ENCODE assay signal across 13 cellular contexts in genomic region chr19:56142897-56143434, GRCh38. TPM values are rescaled to one million over a fixed set of nuclear protein-coding genes. Genes with fewer than 3 reads are reported as not detected.
DNase-seq lines count a peak whose midpoint lies in the region; ATAC-seq and TF ChIP-seq lines count a peak whose summit lies in the region.
"Had no signal": no experiment of that assay in that cellular context is flagged by ENCODE, and none has a peak within 500 bp of the region (broad histone marks: within the 10 kb centered on the region; RNA-seq: fewer than 3 reads in every experiment).

No MANE protein-coding gene starts in this region.

- H3K27ac ChIP-seq in vagina = no peak overlapping the region

- H3K4me1 Mint-ChIP-seq in activated naive CD4-positive, alpha-beta T cell treated with anti-CD3 and anti-CD28 coated beads, Interleukin-2, amount 50 U/mL, for 24 hours = peaks cover 35% of the 10 kb centered on the region
- peaks cover 28% of the 10 kb centered on the region for H3K4me1 Mint-ChIP-seq in activated naive CD8-positive, alpha-beta T cell treated with anti-CD3 and anti-CD28 coated beads for 36 hours
- H3K4me1 Mint-ChIP-seq in mesothelial cell of epicardium (peaks cover 29% of the 10 kb centered on the region), type B pancreatic cell (ENCODE audit: unreplicated experiment) (peaks cover 30% of the 10 kb centered on the region)

- H3K36me3 Mint-ChIP-seq in activated naive CD4-positive, alpha-beta T cell treated with anti-CD3 and anti-CD28 coated beads, Interleukin-2, amount 50 U/mL, for 24 hours = no peaks in the 10 kb centered on the region
- peaks cover 0 to 3% of the 10 kb centered on the region in 2 donors for H3K36me3 Mint-ChIP-seq in activated naive CD4-positive, alpha-beta T cell treated with anti-CD3 and anti-CD28 coated beads, Interleukin-2, amount 50 U/mL, for 72 hours
- peaks cover 2% of the 10 kb centered on the region for H3K36me3 Mint-ChIP-seq in activated naive CD8-positive, alpha-beta T cell treated with anti-CD3 and anti-CD28 coated beads for 36 hours
- H3K36me3 Mint-ChIP-seq in mesothelial cell of epicardium (peaks cover 1% of the 10 kb centered on the region), type B pancreatic cell (peaks cover 1% of the 10 kb centered on the region)

- H3K9me3 Mint-ChIP-seq in activated naive CD4-positive, alpha-beta T cell treated with anti-CD3 and anti-CD28 coated beads, Interleukin-2, amount 50 U/mL, for 24 hours = no peaks in the 10 kb centered on the region
- H3K9me3 Mint-ChIP-seq in activated naive CD4-positive, alpha-beta T cell treated with anti-CD3 and anti-CD28 coated beads, Interleukin-2, amount 50 U/mL, for 72 hours = no peaks in the 10 kb centered on the region
- no peaks in the 10 kb centered on the region for H3K9me3 Mint-ChIP-seq in activated naive CD8-positive, alpha-beta T cell treated with anti-CD3 and anti-CD28 coated beads for 36 hours
- H3K9me3 Mint-ChIP-seq in mesothelial cell of epicardium = no peaks in the 10 kb centered on the region
- H3K9me3 Mint-ChIP-seq in type B pancreatic cell = no peaks in the 10 kb centered on the region
- H3K9me3 Mint-ChIP-seq: dendritic cell treated with granulocyte-macrophage colony-stimulating factor and Interleukin-4, amounts not matched to agents 40 ng/mL and 50 ng/mL, for 4 days had no signal

- no peaks in the 10 kb centered on the region for H3K27me3 ChIP-seq in vagina
- H3K27me3 ChIP-seq: uterus had no signal

- DNase-seq in activated naive CD4-positive, alpha-beta T cell treated with anti-CD3 and anti-CD28 coated beads, Interleukin-2, amount 50 U/mL, for 72 hours (ENCODE audit: low spot score in 2 of 2) = no peak
- no peak for DNase-seq in activated naive CD8-positive, alpha-beta T cell treated with anti-CD3 and anti-CD28 coated beads for 36 hours
- DNase-seq in mesothelial cell of epicardium (ENCODE audit: low spot score in 2 of 2, unreplicated experiment in 2 of 2) (no peak), type B pancreatic cell (ENCODE audit: extremely low spot score, unreplicated experiment) (no peak), vagina (ENCODE audit: extremely low spot score in 2 of 2) (no peak), cerebellum (ENCODE audit: low spot score) (no peak)
- DNase-seq in activated CD8-positive, alpha-beta memory T cell treated with anti-CD3 and anti-CD28 coated beads for 24 hours = no peak
- DNase-seq: NCI-H446, uterus had no signal

- H3K4me1 ChIP-seq in vagina = peaks cover 27% of the 10 kb centered on the region
- H3K4me1 ChIP-seq: uterus had no signal

- H3K27me3 Mint-ChIP-seq in activated naive CD4-positive, alpha-beta T cell treated with anti-CD3 and anti-CD28 coated beads, Interleukin-2, amount 50 U/mL, for 24 hours = no peaks in the 10 kb centered on the region
- no peaks in the 10 kb centered on the region for H3K27me3 Mint-ChIP-seq in activated naive CD8-positive, alpha-beta T cell treated with anti-CD3 and anti-CD28 coated beads for 36 hours
- no peaks in the 10 kb centered on the region for H3K27me3 Mint-ChIP-seq in mesothelial cell of epicardium (ENCODE audit: low read depth)
- no peaks in the 10 kb centered on the region for H3K27me3 Mint-ChIP-seq in type B pancreatic cell
- H3K27me3 Mint-ChIP-seq: dendritic cell treated with granulocyte-macrophage colony-stimulating factor and Interleukin-4, amounts not matched to agents 40 ng/mL and 50 ng/mL, for 4 days had no signal

- TF ChIP-seq CTCF in mesothelial cell of epicardium (IDR thresholded peaks at IDR 0.05; ENCODE audit: unreplicated experiment) (no peak), type B pancreatic cell (conservative IDR thresholded peaks at IDR 0.05) (no peak), vagina (IDR thresholded peaks at IDR 0.05) (no peak)

- intact Hi-C loops in vagina (cut with DNase I) = loop anchor here (5.0 kb wide), 1 partner anchor 36 kb away; no protein-coding TSS in a partner anchor

- H3K36me3 ChIP-seq in vagina = peaks cover 0 to 13% of the 10 kb centered on the region in 2 donors
- H3K36me3 ChIP-seq: uterus had no signal

- no peak for TF ChIP-seq POLR2A in vagina (IDR thresholded peaks at IDR 0.05)

- H3K4me3 Mint-ChIP-seq in activated naive CD4-positive, alpha-beta T cell treated with anti-CD3 and anti-CD28 coated beads, Interleukin-2, amount 50 U/mL, for 24 hours = peak overlapping the region; percentile 84
- peak overlapping the region; percentile 22 for H3K4me3 Mint-ChIP-seq in activated naive CD8-positive, alpha-beta T cell treated with anti-CD3 and anti-CD28 coated beads for 36 hours
- H3K4me3 Mint-ChIP-seq in mesothelial cell of epicardium (peak overlapping the region; percentile 22), type B pancreatic cell (peak overlapping the region; percentile 97)
- H3K4me3 Mint-ChIP-seq: dendritic cell treated with granulocyte-macrophage colony-stimulating factor and Interleukin-4, amounts not matched to agents 40 ng/mL and 50 ng/mL, for 4 days had no signal

- no peak overlapping the region for H3K4me3 ChIP-seq in vagina
- H3K4me3 ChIP-seq: uterus had no signal

- H3K27ac Mint-ChIP-seq in activated naive CD4-positive, alpha-beta T cell treated with anti-CD3 and anti-CD28 coated beads, Interleukin-2, amount 50 U/mL, for 24 hours = no peak overlapping the region
- H3K27ac Mint-ChIP-seq in activated naive CD4-positive, alpha-beta T cell treated with anti-CD3 and anti-CD28 coated beads, Interleukin-2, amount 50 U/mL, for 72 hours = no peak overlapping the region
- no peak overlapping the region for H3K27ac Mint-ChIP-seq in activated naive CD8-positive, alpha-beta T cell treated with anti-CD3 and anti-CD28 coated beads for 36 hours
- H3K27ac Mint-ChIP-seq in mesothelial cell of epicardium (peak overlapping the region; percentile 85), type B pancreatic cell (peak overlapping the region; percentile 90)
- H3K27ac Mint-ChIP-seq: dendritic cell treated with granulocyte-macrophage colony-stimulating factor and Interleukin-4, amounts not matched to agents 40 ng/mL and 50 ng/mL, for 4 days had no signal

- no peaks in the 10 kb centered on the region for H3K9me3 ChIP-seq in vagina
- H3K9me3 ChIP-seq: uterus had no signal

- no peak for ATAC-seq in activated naive CD4-positive, alpha-beta T cell treated with anti-CD3 and anti-CD28 coated beads, Interleukin-2, amount 50 U/mL, for 72 hours

RNA-seq across cellular contexts. Expression of gene ZNF444, which starts 1.9 kb away (rescaled TPM):
- total RNA-seq in activated naive CD4-positive, alpha-beta T cell treated with anti-CD3 and anti-CD28 coated beads, Interleukin-2, amount 50 U/mL, for 72 hours = 10 to 100 TPM; 25.9 to 37.3 TPM
- 10 to 100 TPM; 28.6 to 33.7 TPM for total RNA-seq in activated naive CD8-positive, alpha-beta T cell treated with anti-CD3 and anti-CD28 coated beads for 36 hours
- 61.3 to 66.1 TPM (median 63.6 TPM) in 3 replicates for total RNA-seq in mesothelial cell of epicardium
- total RNA-seq in type B pancreatic cell (ENCODE audit: low replicate concordance) = 37.4 and 40.7 TPM in 2 replicates
- 28.7 TPM for total RNA-seq in vagina
- total RNA-seq in cerebellum = 10.0 TPM

RNA-seq across cellular contexts. Expression of gene ZNF787, which starts 21.9 kb away (rescaled TPM):
- 10 to 100 TPM; 32.2 to 32.5 TPM for total RNA-seq in activated naive CD4-positive, alpha-beta T cell treated with anti-CD3 and anti-CD28 coated beads, Interleukin-2, amount 50 U/mL, for 72 hours
- total RNA-seq in activated naive CD8-positive, alpha-beta T cell treated with anti-CD3 and anti-CD28 coated beads for 36 hours = 10 to 100 TPM; 34.2 to 35.6 TPM
- total RNA-seq in mesothelial cell of epicardium (33.3 to 38.3 TPM (median 35.5 TPM) in 3 replicates), type B pancreatic cell (ENCODE audit: low replicate concordance) (30.2 and 34.0 TPM in 2 replicates), vagina (13.5 TPM), cerebellum (13.6 TPM)

RNA-seq across cellular contexts. Expression of gene GALP, which starts 32.8 kb away (rescaled TPM):
- not detected for total RNA-seq in activated naive CD4-positive, alpha-beta T cell treated with anti-CD3 and anti-CD28 coated beads, Interleukin-2, amount 50 U/mL, for 72 hours
- total RNA-seq in activated naive CD8-positive, alpha-beta T cell treated with anti-CD3 and anti-CD28 coated beads for 36 hours = not detected
- total RNA-seq in mesothelial cell of epicardium = not detected in 3 replicates
- not detected in 2 replicates for total RNA-seq in type B pancreatic cell (ENCODE audit: low replicate concordance)
- total RNA-seq in vagina = not detected
- total RNA-seq in cerebellum = not detected
- total RNA-seq: Daoy, myocyte, uterus had no signal

RNA-seq across cellular contexts. Expression of gene ZSCAN5B, which starts 54.6 kb away (rescaled TPM):
- total RNA-seq in activated naive CD4-positive, alpha-beta T cell treated with anti-CD3 and anti-CD28 coated beads, Interleukin-2, amount 50 U/mL, for 72 hours = not detected
- total RNA-seq in activated naive CD8-positive, alpha-beta T cell treated with anti-CD3 and anti-CD28 coated beads for 36 hours = not detected
- total RNA-seq in mesothelial cell of epicardium = 0.13 TPM in 1 of 3 replicates, not detected in the others
- total RNA-seq in type B pancreatic cell (ENCODE audit: low replicate concordance) = not detected in 2 replicates
- total RNA-seq in vagina = not detected
- not detected for total RNA-seq in cerebellum
- total RNA-seq: Daoy, myocyte, uterus had no signal

RNA-seq across cellular contexts. Expression of gene ZSCAN5C, which starts 59.1 kb away (rescaled TPM):
- total RNA-seq in activated naive CD4-positive, alpha-beta T cell treated with anti-CD3 and anti-CD28 coated beads, Interleukin-2, amount 50 U/mL, for 72 hours = not detected
- total RNA-seq in activated naive CD8-positive, alpha-beta T cell treated with anti-CD3 and anti-CD28 coated beads for 36 hours = not detected
- total RNA-seq in mesothelial cell of epicardium (not detected in 3 replicates), type B pancreatic cell (ENCODE audit: low replicate concordance) (not detected in 2 replicates), vagina (not detected), cerebellum (not detected)
- total RNA-seq: Daoy, myocyte, uterus had no signal

Comparison
In these comparisons a context has a peak if more than half of its experiments do, and no peak if none do; other contexts are left out.
1. H3K27ac Mint-ChIP-seq: peak in mesothelial cell of epicardium (single experiment) and type B pancreatic cell (single experiment); none in activated naive CD4-positive, alpha-beta T cell treated with anti-CD3 and anti-CD28 coated beads, Interleukin-2, amount 50 U/mL, for 24 hours (single experiment), activated naive CD4-positive, alpha-beta T cell treated with anti-CD3 and anti-CD28 coated beads, Interleukin-2, amount 50 U/mL, for 72 hours (0 of 2) and activated naive CD8-positive, alpha-beta T cell treated with anti-CD3 and anti-CD28 coated beads for 36 hours (single experiment).
2. H3K4me3 Mint-ChIP-seq: peak in every context shown above with its lines; median percentile 97 in type B pancreatic cell; 84 in activated naive CD4-positive, alpha-beta T cell treated with anti-CD3 and anti-CD28 coated beads, Interleukin-2, amount 50 U/mL, for 24 hours; 22 in activated naive CD8-positive, alpha-beta T cell treated with anti-CD3 and anti-CD28 coated beads for 36 hours; 22 in mesothelial cell of epicardium.